ENCODE assay signal across 8 cellular contexts in the genomic region with DNA sequence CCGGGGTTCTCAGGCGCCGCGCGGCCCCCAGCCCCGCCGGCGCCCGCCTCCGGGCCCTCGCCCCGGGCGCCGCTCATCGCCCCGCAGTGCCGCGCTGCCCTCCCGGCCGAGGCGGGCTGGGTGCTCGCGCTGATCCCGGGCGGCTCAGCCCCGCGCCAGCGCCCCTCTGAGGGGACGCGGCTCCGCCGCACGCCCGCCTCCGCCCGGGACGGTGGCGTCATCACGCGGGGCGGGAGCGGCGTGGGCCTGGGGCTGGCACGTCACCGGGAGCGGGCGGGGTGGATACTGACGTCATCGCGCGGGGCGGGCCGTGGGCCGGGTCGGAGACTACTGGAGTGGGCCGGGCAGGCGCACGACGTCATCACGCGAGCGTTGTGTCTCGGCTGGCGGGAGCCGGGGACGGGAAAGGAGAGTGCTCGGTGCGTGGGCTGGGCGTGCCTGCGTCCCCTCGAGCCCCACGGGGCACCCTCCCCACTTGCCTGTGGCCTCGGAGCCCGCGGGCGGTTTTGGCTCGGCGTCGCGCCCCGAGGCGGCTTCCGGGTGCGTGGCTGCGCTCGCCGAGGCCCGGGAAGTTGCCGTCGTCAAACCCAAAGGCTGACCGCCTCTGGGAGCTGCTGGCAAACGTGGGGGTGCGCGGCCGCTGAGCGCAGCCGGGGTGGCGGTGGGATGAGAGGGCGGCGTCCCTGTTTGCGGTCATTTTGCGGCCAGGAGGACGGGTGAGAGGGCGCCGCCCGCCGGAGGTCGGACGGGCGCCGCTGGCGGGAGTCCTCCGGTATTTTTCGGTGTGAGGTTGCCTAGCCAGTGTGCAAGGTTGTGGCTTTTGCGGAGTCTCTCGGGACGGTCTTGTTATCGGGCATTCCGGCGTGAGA. TPM values are rescaled to one million over a fixed set of nuclear protein-coding genes. Genes with fewer than 3 reads are reported as not detected.
A peak's percentile ranks its signal among the peaks of the same experiment; 100 is the strongest.
DNase-seq lines count a peak whose midpoint lies in the region; ATAC-seq and TF ChIP-seq lines count a peak whose summit lies in the region.

A gene with protein sequence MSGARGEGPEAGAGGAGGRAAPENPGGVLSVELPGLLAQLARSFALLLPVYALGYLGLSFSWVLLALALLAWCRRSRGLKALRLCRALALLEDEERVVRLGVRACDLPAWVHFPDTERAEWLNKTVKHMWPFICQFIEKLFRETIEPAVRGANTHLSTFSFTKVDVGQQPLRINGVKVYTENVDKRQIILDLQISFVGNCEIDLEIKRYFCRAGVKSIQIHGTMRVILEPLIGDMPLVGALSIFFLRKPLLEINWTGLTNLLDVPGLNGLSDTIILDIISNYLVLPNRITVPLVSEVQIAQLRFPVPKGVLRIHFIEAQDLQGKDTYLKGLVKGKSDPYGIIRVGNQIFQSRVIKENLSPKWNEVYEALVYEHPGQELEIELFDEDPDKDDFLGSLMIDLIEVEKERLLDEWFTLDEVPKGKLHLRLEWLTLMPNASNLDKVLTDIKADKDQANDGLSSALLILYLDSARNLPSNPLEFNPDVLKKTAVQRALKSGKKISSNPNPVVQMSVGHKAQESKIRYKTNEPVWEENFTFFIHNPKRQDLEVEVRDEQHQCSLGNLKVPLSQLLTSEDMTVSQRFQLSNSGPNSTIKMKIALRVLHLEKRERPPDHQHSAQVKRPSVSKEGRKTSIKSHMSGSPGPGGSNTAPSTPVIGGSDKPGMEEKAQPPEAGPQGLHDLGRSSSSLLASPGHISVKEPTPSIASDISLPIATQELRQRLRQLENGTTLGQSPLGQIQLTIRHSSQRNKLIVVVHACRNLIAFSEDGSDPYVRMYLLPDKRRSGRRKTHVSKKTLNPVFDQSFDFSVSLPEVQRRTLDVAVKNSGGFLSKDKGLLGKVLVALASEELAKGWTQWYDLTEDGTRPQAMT (minus strand): TSS at position 168 of the 869 bp plus-strand sequence. CDS start 91 bp downstream, at position 77.

- H2AFZ ChIP-seq in OCI-LY7 (ENCODE audit: low read length) = peak within 1 kb of the TSS; percentile 81

- H3K9me2 ChIP-seq in OCI-LY7 (ENCODE audit: insufficient read depth, low read length) = no peaks in the 10 kb centered on the region

- H3K9me3 ChIP-seq in OCI-LY7 (ENCODE audit: low read length) (no peaks in the 10 kb centered on the region), mucosa of rectum (ENCODE audit: control insufficient read depth in 2 of 2, low read length in 2 of 2) (no peaks in the 10 kb centered on the region)

- H3K9ac ChIP-seq in mucosa of rectum (ENCODE audit: low read depth in 1 of 2, low read length in 2 of 2) = peak within 1 kb of the TSS; percentile 99 to 100

- peaks cover 11% of the 10 kb centered on the region for H4K20me1 ChIP-seq in OCI-LY7 (ENCODE audit: insufficient read depth, low read length)

- peak; percentile 80 for ATAC-seq in GM21515 (IDR thresholded peaks at IDR 0.05; ENCODE audit: unreplicated experiment)

- peaks cover 12% of the 10 kb centered on the region; the same call in 1 of the 2 replicates for H3K79me2 ChIP-seq in OCI-LY7 (ENCODE audit: insufficient read depth, low read depth, low read length)

- BruUV-seq in OCI-LY7 (replicated peaks; lab: Mats Ljungman, UMichigan) = TSS peak; percentile 92

- H3K27ac ChIP-seq in OCI-LY7 (ENCODE audit: low read depth, low read length, poor library complexity, severe bottlenecking) (peak within 1 kb of the TSS; percentile 54), mucosa of rectum (ENCODE audit: low read depth in 2 of 2, low read length in 2 of 2) (peak within 1 kb of the TSS; percentile 99 to 100)

- TF ChIP-seq CTCF in OCI-LY7 (conservative IDR thresholded peaks at IDR 0.05; ENCODE audit: low read length) (peak; percentile 43), epithelial cell of esophagus (IDR thresholded peaks at IDR 0.05; ENCODE audit: insufficient read depth, low read depth, low read length, missing control alignments) (no peak)

- intact Hi-C loops in OCI-LY7 (cut with micrococcal nuclease; ENCODE audit: unreplicated experiment) = loop anchor here (1.0 kb wide), 2 partner anchors 27 to 125 kb away; a partner anchor contains a TSS

- POLR2A ChIA-PET in OCI-LY7 (lab: Charles Lee) = interaction anchor here (0.6 kb wide), 1 partner anchor 134 kb away, joined by 4 read pairs; no protein-coding TSS in a partner anchor

- H3K36me3 ChIP-seq in OCI-LY7 (ENCODE audit: insufficient read depth, low read length) (no peaks in the 10 kb centered on the region), mucosa of rectum (ENCODE audit: control insufficient read depth in 2 of 2, insufficient read depth in 2 of 2, low read length in 2 of 2) (no peaks in the 10 kb centered on the region)

- no peaks in the 10 kb centered on the region for H3K27me3 ChIP-seq in mucosa of rectum (ENCODE audit: control insufficient read depth in 2 of 2, insufficient read depth in 2 of 2, low read length in 2 of 2)

- CTCF ChIA-PET in OCI-LY7 (lab: Charles Lee; ENCODE audit: unreplicated experiment) = interaction anchor here (0.9 to 1.0 kb wide), 2 partner anchors 31 to 34 kb away, joined by 3 to 5 read pairs; no protein-coding TSS in a partner anchor

- H3K4me2 ChIP-seq in OCI-LY7 (ENCODE audit: low read length) = peak within 1 kb of the TSS; percentile 95

- H3K4me3 ChIP-seq in OCI-LY7 (ENCODE audit: low read depth, low read length, poor library complexity, severe bottlenecking) (peak within 1 kb of the TSS; percentile 87), epithelial cell of esophagus (ENCODE audit: low read length) (peak within 1 kb of the TSS; percentile 65), mucosa of rectum (ENCODE audit: low read length in 2 of 2) (peak within 1 kb of the TSS; percentile 81 to 94)

- DNase-seq in DMS 273 treated with DMSO at 0.1 percent for 48 hours (lab: John Stamatoyannopoulos, UW) (peak; percentile 86), HuH-7 (ENCODE audit: low spot score) (peak; percentile 92), OCI-LY7 (ENCODE audit: low spot score) (peak; percentile 96), activated T-cell treated with anti-CD3 and anti-CD28 coated beads for 24 hours (ENCODE audit: low read depth) (peak; percentile 99), epithelial cell of esophagus (ENCODE audit: low read depth) (peak; percentile 98)
- DNase-seq in stimulated activated CD8-positive, alpha-beta memory T cell treated with anti-CD3 and anti-CD28 coated beads, Interleukin-7, amount 100 ng/mL, for 1 hour (ENCODE audit: low read depth in 2 of 2) = peak; percentile 99 to 100

- H3K4me1 ChIP-seq in OCI-LY7 (ENCODE audit: insufficient read depth, low read length, poor library complexity, severe bottlenecking) (peaks cover 16% of the 10 kb centered on the region), mucosa of rectum (ENCODE audit: control insufficient read depth in 2 of 2, insufficient read depth in 2 of 2, low read length in 2 of 2) (peaks cover 15% of the 10 kb centered on the region in 2 donors)

RNA-seq across cellular contexts. Expression of the gene that starts here (rescaled TPM):
- total RNA-seq in OCI-LY7 (2014; rRNA removed; shearing (Covaris generic)) = 30.5 and 33.7 TPM in 2 replicates
- 24.2 and 25.7 TPM in 2 replicates for total RNA-seq in OCI-LY7 (2022)

Comparison
In these comparisons a context has a peak if more than half of its experiments do, and no peak if none do; other contexts are left out.
1. Peak in every context shown above with its lines: DNase-seq, ATAC-seq, H3K4me3 ChIP-seq and H3K27ac ChIP-seq.